In the genomic region with DNA sequence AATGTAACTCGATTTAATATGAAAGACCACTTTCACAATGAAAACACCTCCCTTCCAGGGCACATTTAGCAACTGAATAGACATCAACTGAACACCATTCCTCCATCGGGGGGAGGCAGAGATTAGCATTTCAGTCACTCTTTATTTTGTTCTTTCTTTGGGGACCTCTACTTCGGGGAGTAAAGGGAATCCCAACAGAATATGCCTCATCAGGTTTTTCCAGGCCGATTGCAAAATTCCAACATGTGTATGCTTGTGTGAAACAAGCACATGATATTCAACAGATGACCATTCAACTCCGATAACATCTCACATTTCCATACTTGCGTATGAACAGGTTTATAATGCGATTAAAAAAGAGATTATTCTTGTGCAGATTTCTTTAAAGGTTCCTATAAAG, we compare ENCODE assay signal across 1 cellular context.
TF ChIP-seq lines count a peak whose summit lies in the region.

No MANE protein-coding gene starts in this region.

TF ChIP-seq in SK-N-SH treated with all-trans-retinoic acid at 6 μM for 48 hours, 23 proteins besides CTCF, POLR2A, EP300 and RAD21 (continued from another document):
- TF ChIP-seq, protein P1, sequence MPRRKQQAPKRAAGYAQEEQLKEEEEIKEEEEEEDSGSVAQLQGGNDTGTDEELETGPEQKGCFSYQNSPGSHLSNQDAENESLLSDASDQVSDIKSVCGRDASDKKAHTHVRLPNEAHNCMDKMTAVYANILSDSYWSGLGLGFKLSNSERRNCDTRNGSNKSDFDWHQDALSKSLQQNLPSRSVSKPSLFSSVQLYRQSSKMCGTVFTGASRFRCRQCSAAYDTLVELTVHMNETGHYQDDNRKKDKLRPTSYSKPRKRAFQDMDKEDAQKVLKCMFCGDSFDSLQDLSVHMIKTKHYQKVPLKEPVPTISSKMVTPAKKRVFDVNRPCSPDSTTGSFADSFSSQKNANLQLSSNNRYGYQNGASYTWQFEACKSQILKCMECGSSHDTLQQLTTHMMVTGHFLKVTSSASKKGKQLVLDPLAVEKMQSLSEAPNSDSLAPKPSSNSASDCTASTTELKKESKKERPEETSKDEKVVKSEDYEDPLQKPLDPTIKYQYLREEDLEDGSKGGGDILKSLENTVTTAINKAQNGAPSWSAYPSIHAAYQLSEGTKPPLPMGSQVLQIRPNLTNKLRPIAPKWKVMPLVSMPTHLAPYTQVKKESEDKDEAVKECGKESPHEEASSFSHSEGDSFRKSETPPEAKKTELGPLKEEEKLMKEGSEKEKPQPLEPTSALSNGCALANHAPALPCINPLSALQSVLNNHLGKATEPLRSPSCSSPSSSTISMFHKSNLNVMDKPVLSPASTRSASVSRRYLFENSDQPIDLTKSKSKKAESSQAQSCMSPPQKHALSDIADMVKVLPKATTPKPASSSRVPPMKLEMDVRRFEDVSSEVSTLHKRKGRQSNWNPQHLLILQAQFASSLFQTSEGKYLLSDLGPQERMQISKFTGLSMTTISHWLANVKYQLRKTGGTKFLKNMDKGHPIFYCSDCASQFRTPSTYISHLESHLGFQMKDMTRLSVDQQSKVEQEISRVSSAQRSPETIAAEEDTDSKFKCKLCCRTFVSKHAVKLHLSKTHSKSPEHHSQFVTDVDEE (CRISPR knock-in tag; IDR thresholded peaks at IDR 0.05): peak; percentile 78; the same call in 1 of the 2 replicates
- no peak for TF ChIP-seq PPARA (CRISPR knock-in tag; IDR thresholded peaks at IDR 0.05; ENCODE audit: borderline replicate concordance)
- TF ChIP-seq RARB (CRISPR knock-in tag; IDR thresholded peaks at IDR 0.05): no peak
- TF ChIP-seq ARNTL (CRISPR knock-in tag; IDR thresholded peaks at IDR 0.05; ENCODE audit: borderline replicate concordance, low read depth): peak; percentile 41; the same call in 1 of the 2 replicates
- peak; percentile 18; the same call in 1 of the 2 replicates for TF ChIP-seq ZFP3 (CRISPR knock-in tag; IDR thresholded peaks at IDR 0.05)
- TF ChIP-seq, protein P2, sequence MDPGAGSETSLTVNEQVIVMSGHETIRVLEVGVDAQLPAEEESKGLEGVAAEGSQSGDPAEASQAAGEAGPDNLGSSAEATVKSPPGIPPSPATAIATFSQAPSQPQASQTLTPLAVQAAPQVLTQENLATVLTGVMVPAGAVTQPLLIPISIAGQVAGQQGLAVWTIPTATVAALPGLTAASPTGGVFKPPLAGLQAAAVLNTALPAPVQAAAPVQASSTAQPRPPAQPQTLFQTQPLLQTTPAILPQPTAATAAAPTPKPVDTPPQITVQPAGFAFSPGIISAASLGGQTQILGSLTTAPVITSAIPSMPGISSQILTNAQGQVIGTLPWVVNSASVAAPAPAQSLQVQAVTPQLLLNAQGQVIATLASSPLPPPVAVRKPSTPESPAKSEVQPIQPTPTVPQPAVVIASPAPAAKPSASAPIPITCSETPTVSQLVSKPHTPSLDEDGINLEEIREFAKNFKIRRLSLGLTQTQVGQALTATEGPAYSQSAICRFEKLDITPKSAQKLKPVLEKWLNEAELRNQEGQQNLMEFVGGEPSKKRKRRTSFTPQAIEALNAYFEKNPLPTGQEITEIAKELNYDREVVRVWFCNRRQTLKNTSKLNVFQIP (CRISPR knock-in tag; IDR thresholded peaks at IDR 0.05; ENCODE audit: borderline replicate concordance, low read depth): no peak
- no peak for TF ChIP-seq CSDC2 (CRISPR knock-in tag; IDR thresholded peaks at IDR 0.05)
- no peak for TF ChIP-seq ZC3H10 (CRISPR knock-in tag; IDR thresholded peaks at IDR 0.05)
